Comparison of ENCODE assay signal across 1 cellular context in the genomic region with DNA sequence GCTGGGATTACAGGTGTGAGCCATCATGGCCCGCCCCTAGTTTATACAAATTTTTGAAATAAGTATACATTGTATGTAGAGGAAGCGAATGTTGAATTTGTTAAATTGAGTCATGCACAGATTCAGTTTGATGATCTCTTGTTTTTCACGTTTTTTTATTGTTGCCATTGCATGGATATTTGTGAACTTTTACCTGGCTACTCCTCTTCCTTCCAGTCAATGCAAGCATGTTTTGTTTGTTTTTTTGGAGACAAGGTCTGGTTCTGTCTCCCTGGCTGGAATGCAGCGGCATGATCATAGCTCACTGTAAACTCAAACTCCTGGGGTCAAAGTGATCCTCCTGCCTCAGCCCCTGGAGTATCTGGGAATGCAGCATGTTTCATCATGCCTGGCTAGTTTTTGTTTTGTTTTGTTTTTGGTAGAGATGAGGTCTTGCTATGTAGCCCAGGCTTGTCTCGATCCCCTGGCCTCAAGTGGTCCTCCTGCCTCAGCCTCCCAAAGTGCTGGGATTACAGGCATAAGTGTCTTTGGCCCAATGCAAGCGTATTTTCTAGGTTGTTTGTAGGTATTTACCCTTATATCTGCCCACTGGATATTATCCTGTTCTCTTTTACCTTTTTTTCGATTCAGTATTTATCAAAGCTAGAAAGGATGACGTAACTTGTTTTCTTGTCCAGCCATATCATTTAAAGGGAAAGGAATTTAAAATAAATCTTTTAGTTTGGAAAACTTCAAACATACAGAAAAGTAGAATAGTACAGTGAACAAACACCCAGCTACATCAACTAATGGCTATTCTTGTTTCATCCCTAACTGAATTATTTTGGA.
TF ChIP-seq lines count a peak whose summit lies in the region.

No MANE protein-coding gene starts in this region.

TF ChIP-seq in HepG2, 621 proteins besides CTCF, POLR2A, EP300 and RAD21 (continued from another document and continues in another):
- TF ChIP-seq ZBTB7A (CRISPR knock-in tag; IDR thresholded peaks at IDR 0.05) (no peak), ZNF274 (CRISPR knock-in tag; IDR thresholded peaks at IDR 0.05) (no peak), HDAC2 (CRISPR knock-in tag; IDR thresholded peaks at IDR 0.05) (peak; percentile 96), IRF9 (CRISPR knock-in tag; IDR thresholded peaks at IDR 0.05; ENCODE audit: borderline replicate concordance) (0 out of 2 replicates have a peak, but pooled peaks have one; percentile 35), ZNF251 (CRISPR knock-in tag; IDR thresholded peaks at IDR 0.05) (no peak), SOX13 (IDR thresholded peaks at IDR 0.05) (peak; percentile 80), SOX13 (CRISPR knock-in tag; conservative IDR thresholded peaks at IDR 0.05 in 1 of 2, IDR thresholded peaks at IDR 0.05 in 1 of 2) (peak in 1 of 2 experiments; percentile 96; a peak in 2 of 4 replicates), REL (CRISPR knock-in tag; conservative IDR thresholded peaks at IDR 0.05) (no peak), ZNF674 (CRISPR knock-in tag; IDR thresholded peaks at IDR 0.05; ENCODE audit: low read depth) (no peak), RCOR2 (CRISPR knock-in tag; IDR thresholded peaks at IDR 0.05) (peak; percentile 98), ZSCAN5A (CRISPR knock-in tag; IDR thresholded peaks at IDR 0.05; ENCODE audit: borderline replicate concordance) (peak; percentile 36; the same call in 1 of the 2 replicates), SSRP1 (CRISPR knock-in tag; IDR thresholded peaks at IDR 0.05) (peak; percentile 89; the same call in 1 of the 2 replicates), ZNF367 (CRISPR knock-in tag; IDR thresholded peaks at IDR 0.05; ENCODE audit: borderline replicate concordance) (no peak), ZNF776 (CRISPR knock-in tag; IDR thresholded peaks at IDR 0.05) (no peak), SIN3B (IDR thresholded peaks at IDR 0.05; ENCODE audit: low read length) (no peak), ZNF713 (CRISPR knock-in tag; IDR thresholded peaks at IDR 0.05) (no peak), ZNF343 (CRISPR knock-in tag; IDR thresholded peaks at IDR 0.05) (no peak), PATZ1 (CRISPR knock-in tag; IDR thresholded peaks at IDR 0.05) (peak; percentile 73; the same call in 1 of the 2 replicates), MZF1 (CRISPR knock-in tag; IDR thresholded peaks at IDR 0.05; ENCODE audit: borderline replicate concordance) (no peak), ZMYM4 (CRISPR knock-in tag; IDR thresholded peaks at IDR 0.05) (peak; percentile 81), EHMT2 (IDR thresholded peaks at IDR 0.05; ENCODE audit: borderline replicate concordance, low read depth, low read length) (peak; percentile 71; the same call in 1 of the 2 replicates), ZNF552 (CRISPR knock-in tag; IDR thresholded peaks at IDR 0.05; ENCODE audit: borderline replicate concordance) (no peak), NONO (IDR thresholded peaks at IDR 0.05) (no peak), NONO (CRISPR knock-in tag; conservative IDR thresholded peaks at IDR 0.05) (peak; percentile 78), SALL2 (CRISPR knock-in tag; IDR thresholded peaks at IDR 0.05) (0 out of 2 replicates have a peak, but pooled peaks have one; percentile 25), NCOR1 (IDR thresholded peaks at IDR 0.05; ENCODE audit: borderline replicate concordance, low read length) (peak; percentile 95), BATF2 (CRISPR knock-in tag; IDR thresholded peaks at IDR 0.05) (no peak), FOXP4 (CRISPR knock-in tag; IDR thresholded peaks at IDR 0.05) (peak; percentile 98), MED1 (CRISPR knock-in tag; IDR thresholded peaks at IDR 0.05) (peak; percentile 95), RARA (CRISPR knock-in tag; IDR thresholded peaks at IDR 0.05) (peak; percentile 98), CEBPB (IDR thresholded peaks at IDR 0.05; ENCODE audit: borderline replicate concordance, low read depth, low read length) (peak; percentile 82), ZZZ3 (CRISPR knock-in tag; IDR thresholded peaks at IDR 0.05; ENCODE audit: borderline replicate concordance) (no peak), ZNF556 (CRISPR knock-in tag; IDR thresholded peaks at IDR 0.05; ENCODE audit: borderline replicate concordance) (peak; percentile 31; the same call in 1 of the 2 replicates), ZNF724P (CRISPR knock-in tag; IDR thresholded peaks at IDR 0.05; ENCODE audit: borderline replicate concordance) (peak; percentile 76; the same call in 1 of the 2 replicates), HMG20A (CRISPR knock-in tag; IDR thresholded peaks at IDR 0.05; ENCODE audit: borderline replicate concordance) (peak; percentile 95), IRF1 (CRISPR knock-in tag; IDR thresholded peaks at IDR 0.05; ENCODE audit: low read depth) (no peak), NFE2L2 (IDR thresholded peaks at IDR 0.05; ENCODE audit: low read length) (no peak), GABPB1 (CRISPR knock-in tag; IDR thresholded peaks at IDR 0.05) (peak; percentile 43; the same call in 1 of the 2 replicates), CBX1 (IDR thresholded peaks at IDR 0.05; ENCODE audit: low read depth) (peak; percentile 51), IRF2 (CRISPR knock-in tag; IDR thresholded peaks at IDR 0.05) (peak; percentile 95), ZFP36L1 (CRISPR knock-in tag; IDR thresholded peaks at IDR 0.05) (no peak), ZNF335 (CRISPR knock-in tag; IDR thresholded peaks at IDR 0.05) (peak; percentile 57; the same call in 1 of the 2 replicates), ZNF510 (CRISPR knock-in tag; IDR thresholded peaks at IDR 0.05; ENCODE audit: low read depth) (no peak), ZFY (CRISPR knock-in tag; IDR thresholded peaks at IDR 0.05) (no peak)
- TF ChIP-seq, protein P1, sequence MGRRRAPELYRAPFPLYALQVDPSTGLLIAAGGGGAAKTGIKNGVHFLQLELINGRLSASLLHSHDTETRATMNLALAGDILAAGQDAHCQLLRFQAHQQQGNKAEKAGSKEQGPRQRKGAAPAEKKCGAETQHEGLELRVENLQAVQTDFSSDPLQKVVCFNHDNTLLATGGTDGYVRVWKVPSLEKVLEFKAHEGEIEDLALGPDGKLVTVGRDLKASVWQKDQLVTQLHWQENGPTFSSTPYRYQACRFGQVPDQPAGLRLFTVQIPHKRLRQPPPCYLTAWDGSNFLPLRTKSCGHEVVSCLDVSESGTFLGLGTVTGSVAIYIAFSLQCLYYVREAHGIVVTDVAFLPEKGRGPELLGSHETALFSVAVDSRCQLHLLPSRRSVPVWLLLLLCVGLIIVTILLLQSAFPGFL (CRISPR knock-in tag; IDR thresholded peaks at IDR 0.05) = no peak
- TF ChIP-seq, protein P2, sequence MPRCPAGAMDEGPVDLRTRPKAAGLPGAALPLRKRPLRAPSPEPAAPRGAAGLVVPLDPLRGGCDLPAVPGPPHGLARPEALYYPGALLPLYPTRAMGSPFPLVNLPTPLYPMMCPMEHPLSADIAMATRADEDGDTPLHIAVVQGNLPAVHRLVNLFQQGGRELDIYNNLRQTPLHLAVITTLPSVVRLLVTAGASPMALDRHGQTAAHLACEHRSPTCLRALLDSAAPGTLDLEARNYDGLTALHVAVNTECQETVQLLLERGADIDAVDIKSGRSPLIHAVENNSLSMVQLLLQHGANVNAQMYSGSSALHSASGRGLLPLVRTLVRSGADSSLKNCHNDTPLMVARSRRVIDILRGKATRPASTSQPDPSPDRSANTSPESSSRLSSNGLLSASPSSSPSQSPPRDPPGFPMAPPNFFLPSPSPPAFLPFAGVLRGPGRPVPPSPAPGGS (CRISPR knock-in tag; IDR thresholded peaks at IDR 0.05) = peak; percentile 24; the same call in 1 of the 2 replicates
- TF ChIP-seq, protein P3, sequence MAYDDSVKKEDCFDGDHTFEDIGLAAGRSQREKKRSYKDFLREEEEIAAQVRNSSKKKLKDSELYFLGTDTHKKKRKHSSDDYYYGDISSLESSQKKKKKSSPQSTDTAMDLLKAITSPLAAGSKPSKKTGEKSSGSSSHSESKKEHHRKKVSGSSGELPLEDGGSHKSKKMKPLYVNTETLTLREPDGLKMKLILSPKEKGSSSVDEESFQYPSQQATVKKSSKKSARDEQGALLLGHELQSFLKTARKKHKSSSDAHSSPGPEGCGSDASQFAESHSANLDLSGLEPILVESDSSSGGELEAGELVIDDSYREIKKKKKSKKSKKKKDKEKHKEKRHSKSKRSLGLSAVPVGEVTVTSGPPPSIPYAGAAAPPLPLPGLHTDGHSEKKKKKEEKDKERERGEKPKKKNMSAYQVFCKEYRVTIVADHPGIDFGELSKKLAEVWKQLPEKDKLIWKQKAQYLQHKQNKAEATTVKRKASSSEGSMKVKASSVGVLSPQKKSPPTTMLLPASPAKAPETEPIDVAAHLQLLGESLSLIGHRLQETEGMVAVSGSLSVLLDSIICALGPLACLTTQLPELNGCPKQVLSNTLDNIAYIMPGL (CRISPR knock-in tag; IDR thresholded peaks at IDR 0.05; ENCODE audit: borderline replicate concordance in 1 of 2, low read depth in 1 of 2) = 0 out of 4 replicates have a peak, but pooled peaks of 1 of the 2 experiments have one; percentile 48
- TF ChIP-seq, protein P4, sequence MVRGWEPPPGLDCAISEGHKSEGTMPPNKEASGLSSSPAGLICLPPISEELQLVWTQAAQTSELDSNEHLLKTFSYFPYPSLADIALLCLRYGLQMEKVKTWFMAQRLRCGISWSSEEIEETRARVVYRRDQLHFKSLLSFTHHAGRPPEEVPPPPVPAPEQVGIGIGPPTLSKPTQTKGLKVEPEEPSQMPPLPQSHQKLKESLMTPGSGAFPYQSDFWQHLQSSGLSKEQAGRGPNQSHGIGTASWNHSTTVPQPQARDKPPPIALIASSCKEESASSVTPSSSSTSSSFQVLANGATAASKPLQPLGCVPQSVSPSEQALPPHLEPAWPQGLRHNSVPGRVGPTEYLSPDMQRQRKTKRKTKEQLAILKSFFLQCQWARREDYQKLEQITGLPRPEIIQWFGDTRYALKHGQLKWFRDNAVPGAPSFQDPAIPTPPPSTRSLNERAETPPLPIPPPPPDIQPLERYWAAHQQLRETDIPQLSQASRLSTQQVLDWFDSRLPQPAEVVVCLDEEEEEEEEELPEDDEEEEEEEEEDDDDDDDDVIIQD (CRISPR knock-in tag; IDR thresholded peaks at IDR 0.05; ENCODE audit: low read depth) = peak; percentile 83
